Comparison of ENCODE assay signal across 23 cellular contexts in the genomic region with DNA sequence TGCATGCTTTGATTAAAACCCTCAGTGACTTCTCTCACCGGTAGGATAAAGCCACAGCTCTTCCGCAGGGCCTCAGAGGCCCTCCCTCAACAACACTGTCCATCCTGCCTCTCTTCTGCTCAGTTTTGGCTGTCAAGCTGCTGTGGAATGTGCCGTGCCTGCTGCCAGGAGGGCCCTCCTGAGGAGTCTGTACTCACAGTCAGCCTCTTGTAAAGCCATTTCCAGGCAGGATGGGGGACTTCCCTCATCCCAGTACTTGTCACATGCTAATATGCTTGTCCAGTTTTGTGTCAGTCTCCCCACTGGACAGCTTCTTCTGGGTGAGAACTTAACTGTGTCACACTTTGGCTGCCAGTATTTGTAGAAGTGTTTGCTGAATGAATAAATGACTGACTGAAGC. TPM values are rescaled to one million over a fixed set of nuclear protein-coding genes. Genes with fewer than 3 reads are reported as not detected.
DNase-seq lines count a peak whose midpoint lies in the region; ATAC-seq and TF ChIP-seq lines count a peak whose summit lies in the region.
"Had no signal": no experiment of that assay in that cellular context is flagged by ENCODE, and none has a peak within 500 bp of the region (broad histone marks: within the 10 kb centered on the region; RNA-seq: fewer than 3 reads in every experiment).

No MANE protein-coding gene starts in this region.

- 84 to 86% methylated on average over 3 of the region's 3 CpGs for WGBS in sigmoid colon, 2 donors

- no peak for TF ChIP-seq CTCF in sigmoid colon (IDR thresholded peaks at IDR 0.05)

- H3K36me3 ChIP-seq in sigmoid colon, result peaks cover 35 to 94% (median 50%) of the 10 kb centered on the region in 4 donors
- H3K36me3 ChIP-seq: WERI-Rb-1 had no signal

- DNase-seq in activated CD8-positive, alpha-beta memory T cell treated with anti-CD3 and anti-CD28 coated beads, Interleukin-2, amount 10 ng/mL, durations not matched to agents 7 days and 5 days, result no peak
- DNase-seq in activated CD8-positive, alpha-beta memory T cell treated with anti-CD3 and anti-CD28 coated beads for 24 hours, result no peak
- DNase-seq in T-helper 17 cell (no peak), left cardiac atrium (no peak), sigmoid colon (peak; percentile 35), NCI-H446 (lab: John Stamatoyannopoulos, UW) (no peak), OCI-M2 (lab: John Stamatoyannopoulos, UW; ENCODE audit: unreplicated experiment) (no peak)
- DNase-seq: 8988T; activated CD4-positive, alpha-beta T cell treated with anti-CD3 and anti-CD28 coated beads, Interleukin-2, amount 10 ng/mL, durations not matched to agents 24 days and 14 days; activated CD8-positive, alpha-beta memory T cell treated with anti-CD3 and anti-CD28 coated beads, Interleukin-2, amount 50 U/mL, for 4 hours; activated gamma-delta T cell; caudate nucleus; CD8-positive, alpha-beta T cell; DMS 273 treated with DMSO at 0.1 percent for 48 hours; heart right ventricle; left colon; NCI-H1092 treated with DMSO at 0.1 percent for 48 hours; NCI-H1930; NCI-H526 treated with DMSO at 0.1 percent for 48 hours; stimulated activated CD8-positive, alpha-beta memory T cell treated with anti-CD3 and anti-CD28 coated beads, Interleukin-4, amount 100 ng/mL, for 48 hours; WERI-Rb-1 had no signal

- no peak overlapping the region for H3K4me3 ChIP-seq in sigmoid colon
- H3K4me3 ChIP-seq: heart right ventricle had no signal

- H3K27me3 ChIP-seq in sigmoid colon, result no peaks in the 10 kb centered on the region
- H3K27me3 ChIP-seq: heart right ventricle had no signal

- CTCF ChIA-PET in activated CD8-positive, alpha-beta memory T cell treated with anti-CD3 and anti-CD28 coated beads, Interleukin-2, amount 10 ng/mL, durations not matched to agents 7 days and 5 days (lab: Charles Lee), result interaction anchor here (0.6 kb wide), 1 partner anchor 69 kb away, joined by 3 read pairs; no protein-coding TSS in a partner anchor

- ATAC-seq in activated CD8-positive, alpha-beta memory T cell treated with anti-CD3 and anti-CD28 coated beads, Interleukin-2, amount 10 ng/mL, durations not matched to agents 7 days and 5 days, result no peak
- no peak for ATAC-seq in T-helper 17 cell
- peak; percentile 36 to 54 for ATAC-seq in left cardiac atrium
- no peak for ATAC-seq in GM18861 (IDR thresholded peaks at IDR 0.05; ENCODE audit: unreplicated experiment)
- ATAC-seq: CD8-positive, alpha-beta T cell; left colon had no signal

- no peaks in the 10 kb centered on the region for H3K9me3 Mint-ChIP-seq in activated CD8-positive, alpha-beta memory T cell treated with anti-CD3 and anti-CD28 coated beads, Interleukin-2, amount 10 ng/mL, durations not matched to agents 7 days and 5 days (ENCODE audit: low read depth)
- H3K9me3 Mint-ChIP-seq: activated CD4-positive, alpha-beta T cell treated with anti-CD3 and anti-CD28 coated beads, Interleukin-2, amount 10 ng/mL, durations not matched to agents 24 days and 14 days; CD8-positive, alpha-beta T cell had no signal

- H3K27ac ChIP-seq in sigmoid colon, result peak overlapping the region in 2 of 4 donors; percentile 48 to 56
- H3K27ac ChIP-seq: parathyroid adenoma, WERI-Rb-1 had no signal

- H3K27ac Mint-ChIP-seq in activated CD8-positive, alpha-beta memory T cell treated with anti-CD3 and anti-CD28 coated beads, Interleukin-2, amount 10 ng/mL, durations not matched to agents 7 days and 5 days, result peak overlapping the region; percentile 5
- peak overlapping the region; percentile 60 for H3K27ac Mint-ChIP-seq in T-helper 17 cell
- H3K27ac Mint-ChIP-seq: activated CD4-positive, alpha-beta T cell treated with anti-CD3 and anti-CD28 coated beads, Interleukin-2, amount 10 ng/mL, durations not matched to agents 24 days and 14 days; CD8-positive, alpha-beta T cell had no signal

- H3K4me3 Mint-ChIP-seq in activated CD8-positive, alpha-beta memory T cell treated with anti-CD3 and anti-CD28 coated beads, Interleukin-2, amount 10 ng/mL, durations not matched to agents 7 days and 5 days, result no peak overlapping the region
- no peak overlapping the region for H3K4me3 Mint-ChIP-seq in T-helper 17 cell
- H3K4me3 Mint-ChIP-seq: activated CD4-positive, alpha-beta T cell treated with anti-CD3 and anti-CD28 coated beads, Interleukin-2, amount 10 ng/mL, durations not matched to agents 24 days and 14 days; CD8-positive, alpha-beta T cell had no signal

- H3K4me1 Mint-ChIP-seq in activated CD8-positive, alpha-beta memory T cell treated with anti-CD3 and anti-CD28 coated beads, Interleukin-2, amount 10 ng/mL, durations not matched to agents 7 days and 5 days, result no peaks in the 10 kb centered on the region
- H3K4me1 Mint-ChIP-seq in T-helper 17 cell, result peaks cover 11% of the 10 kb centered on the region
- H3K4me1 Mint-ChIP-seq: activated CD4-positive, alpha-beta T cell treated with anti-CD3 and anti-CD28 coated beads, Interleukin-2, amount 10 ng/mL, durations not matched to agents 24 days and 14 days had no signal

- intact Hi-C loops in left cardiac atrium (cut with DNase I), result no loop called here
- intact Hi-C loops in sigmoid colon (cut with DNase I), result no loop called here

- H3K9me3 ChIP-seq in T-helper 17 cell (ENCODE audit: control insufficient read depth, low read length, poor library complexity, severe bottlenecking) (no peaks in the 10 kb centered on the region), sigmoid colon (no peaks in the 10 kb centered on the region)
- H3K9me3 ChIP-seq: heart right ventricle had no signal

- H3K36me3 Mint-ChIP-seq in activated CD8-positive, alpha-beta memory T cell treated with anti-CD3 and anti-CD28 coated beads, Interleukin-2, amount 10 ng/mL, durations not matched to agents 7 days and 5 days, result peaks cover 7% of the 10 kb centered on the region
- peaks cover 10% of the 10 kb centered on the region for H3K36me3 Mint-ChIP-seq in T-helper 17 cell (ENCODE audit: low read depth)

- no peak for TF ChIP-seq POLR2A in sigmoid colon (IDR thresholded peaks at IDR 0.05)

- peaks cover 0 to 29% (median 16%) of the 10 kb centered on the region in 4 donors for H3K4me1 ChIP-seq in sigmoid colon

- no peaks in the 10 kb centered on the region for H3K27me3 Mint-ChIP-seq in activated CD8-positive, alpha-beta memory T cell treated with anti-CD3 and anti-CD28 coated beads, Interleukin-2, amount 10 ng/mL, durations not matched to agents 7 days and 5 days
- no peaks in the 10 kb centered on the region for H3K27me3 Mint-ChIP-seq in T-helper 17 cell
- H3K27me3 Mint-ChIP-seq: activated CD4-positive, alpha-beta T cell treated with anti-CD3 and anti-CD28 coated beads, Interleukin-2, amount 10 ng/mL, durations not matched to agents 24 days and 14 days had no signal

- no peak for TF ChIP-seq EP300 in sigmoid colon (IDR thresholded peaks at IDR 0.05)

RNA-seq across cellular contexts. Expression of gene DDX41, which starts 13.9 kb away (rescaled TPM):
- 100 to 1,000 TPM; 126 to 130 TPM for total RNA-seq in activated CD8-positive, alpha-beta memory T cell treated with anti-CD3 and anti-CD28 coated beads, Interleukin-2, amount 10 ng/mL, durations not matched to agents 7 days and 5 days
- total RNA-seq in T-helper 17 cell (10 to 100 TPM; 58.6 to 66.9 TPM), left cardiac atrium (10 to 100 TPM; 33.1 to 53.5 TPM), sigmoid colon (10 to 100 TPM; 47.8 to 55.1 (median 51.6) TPM)
- polyA plus RNA-seq in sigmoid colon, result 10 to 100 TPM; 69.7 to 78.4 (median 72.6) TPM

RNA-seq across cellular contexts. Expression of gene DOK3, which starts 21.0 kb away (rescaled TPM):
- 1 to 10 TPM; 3.3 to 5.7 TPM for total RNA-seq in activated CD8-positive, alpha-beta memory T cell treated with anti-CD3 and anti-CD28 coated beads, Interleukin-2, amount 10 ng/mL, durations not matched to agents 7 days and 5 days
- total RNA-seq in T-helper 17 cell, result 1 to 10 TPM; 5.1 to 8.0 TPM
- total RNA-seq in left cardiac atrium, result 1 to 10 TPM; 5.3 to 9.0 TPM
- 1 to 10 TPM; 4.6 to 8.0 (median 6.5) TPM for total RNA-seq in sigmoid colon
- 10 to 100 TPM in 1 of 3 donors, 1 to 10 TPM in 2; 3.0 to 20.2 (median 7.2) TPM for polyA plus RNA-seq in sigmoid colon

RNA-seq across cellular contexts. Expression of gene FAM193B, which starts 23.7 kb away (rescaled TPM):
- 100 to 1,000 TPM in 1 of 2 experiments, 10 to 100 TPM in 1; 77.5 to 116 TPM for total RNA-seq in activated CD8-positive, alpha-beta memory T cell treated with anti-CD3 and anti-CD28 coated beads, Interleukin-2, amount 10 ng/mL, durations not matched to agents 7 days and 5 days
- 100 to 1,000 TPM; 143 to 167 TPM for total RNA-seq in T-helper 17 cell
- total RNA-seq in left cardiac atrium, result 10 to 100 TPM; 26.1 to 30.1 TPM
- total RNA-seq in sigmoid colon, result 10 to 100 TPM; 39.6 to 82.8 (median 43.9) TPM
- 10 to 100 TPM in 2 of 3 donors, 1 to 10 TPM in 1; 9.0 to 87.4 (median 10.2) TPM for polyA plus RNA-seq in sigmoid colon

RNA-seq across cellular contexts. Expression of gene PDLIM7, which starts 33.2 kb away (rescaled TPM):
- 10 to 100 TPM; 72.9 to 81.2 TPM for total RNA-seq in activated CD8-positive, alpha-beta memory T cell treated with anti-CD3 and anti-CD28 coated beads, Interleukin-2, amount 10 ng/mL, durations not matched to agents 7 days and 5 days
- 10 to 100 TPM in 1 of 2 donors, 1 to 10 TPM in 1; 6.8 to 16.2 TPM for total RNA-seq in T-helper 17 cell
- total RNA-seq in left cardiac atrium, result 10 to 100 TPM; 50.5 to 94.5 TPM
- total RNA-seq in sigmoid colon, result 100 to 1,000 TPM; 274 to 923 (median 482) TPM
- polyA plus RNA-seq in sigmoid colon, result 10 to 100 TPM in 2 of 3 donors, 1 to 10 TPM in 1; 7.2 to 58.5 (median 14.4) TPM

RNA-seq across cellular contexts. Expression of gene DBN1, which starts 57.2 kb away (rescaled TPM):
- 100 to 1,000 TPM in 1 of 2 experiments, 10 to 100 TPM in 1; 81.5 to 128 TPM for total RNA-seq in activated CD8-positive, alpha-beta memory T cell treated with anti-CD3 and anti-CD28 coated beads, Interleukin-2, amount 10 ng/mL, durations not matched to agents 7 days and 5 days
- total RNA-seq in T-helper 17 cell (1 to 10 TPM; 1.2 to 5.0 TPM), left cardiac atrium (10 to 100 TPM; 30.2 to 55.1 TPM), sigmoid colon (10 to 100 TPM; 54.8 to 100.0 (median 82.3) TPM)
- polyA plus RNA-seq in sigmoid colon, result 10 to 100 TPM in 2 of 3 donors, 1 to 10 TPM in 1; 6.0 to 22.2 (median 16.9) TPM

Comparison
In these comparisons a context has a peak if more than half of its experiments do, and no peak if none do; other contexts are left out.
1. ATAC-seq: peak in left cardiac atrium (2 of 2); none in activated CD8-positive, alpha-beta memory T cell treated with anti-CD3 and anti-CD28 coated beads, Interleukin-2, amount 10 ng/mL, durations not matched to agents 7 days and 5 days (single experiment), T-helper 17 cell (single experiment) and GM18861 (single experiment).